9 cellular contexts compared by ENCODE assay signal in genomic region chr6:34085453-34086170, GRCh38.
"Had no signal": no experiment of that assay in that cellular context is flagged by ENCODE, and none has a peak within 500 bp of the region (broad histone marks: within the 10 kb centered on the region; RNA-seq: fewer than 3 reads in every experiment).

No MANE protein-coding gene starts in this region.

- H3K9me3 Mint-ChIP-seq: H9, HFFc6, IgD-negative memory B cell had no signal

- H2AFZ ChIP-seq: GM23248 had no signal

- H3K4me3 Mint-ChIP-seq: H9, HFFc6, IgD-negative memory B cell had no signal

- FAIRE-seq: H54 had no signal

- H3K36me3 Mint-ChIP-seq: IgD-negative memory B cell had no signal

- H3K27ac Mint-ChIP-seq: HFFc6, IgD-negative memory B cell had no signal

- H3K4me3 ChIP-seq: GM23248 had no signal

- DNase-seq: GM23248, GOT3, H9, HCEC 1CT, HFFc6, KBM-7 had no signal

- H3K9ac ChIP-seq: GM23248 had no signal

- H3K27ac ChIP-seq: GM23248, HL-60 had no signal

- H3K4me1 Mint-ChIP-seq: IgD-negative memory B cell had no signal
